ENCODE assay signal across 1 cellular context in genomic region chr4:25531272-25531671, GRCh38.
TF ChIP-seq lines count a peak whose summit lies in the region.

No MANE protein-coding gene starts in this region.

TF ChIP-seq in WTC11, 78 proteins besides CTCF, POLR2A, EP300 and RAD21 (continued from another document):
- no peak for TF ChIP-seq ZBTB43 (CRISPR knock-in tag; IDR thresholded peaks at IDR 0.05)
- TF ChIP-seq ESRRA (CRISPR knock-in tag; IDR thresholded peaks at IDR 0.05; ENCODE audit: borderline replicate concordance): no peak
- no peak for TF ChIP-seq ETV6 (CRISPR knock-in tag; IDR thresholded peaks at IDR 0.05)
- TF ChIP-seq ZNF317 (CRISPR knock-in tag; IDR thresholded peaks at IDR 0.05; ENCODE audit: borderline replicate concordance, low read depth): no peak
- no peak for TF ChIP-seq MLX (CRISPR knock-in tag; IDR thresholded peaks at IDR 0.05)
- TF ChIP-seq MYBL2 (CRISPR knock-in tag; IDR thresholded peaks at IDR 0.05): no peak
